ENCODE assay signal across 1 cellular context in genomic region chr14:95903616-95904107, GRCh38.
TF ChIP-seq lines count a peak whose summit lies in the region.

No MANE protein-coding gene starts in this region.

TF ChIP-seq in H1, 55 proteins besides CTCF, POLR2A, EP300 and RAD21:
- TF ChIP-seq CREB1 (IDR thresholded peaks at IDR 0.05), result no peak
- TF ChIP-seq TEAD4 (IDR thresholded peaks at IDR 0.05; ENCODE audit: low read depth, low read length), result no peak
- TF ChIP-seq TAF7 (optimal IDR thresholded peaks at IDR 0.05; ENCODE audit: borderline replicate concordance, low read depth, low read length), result no peak
- TF ChIP-seq RNF2 (IDR thresholded peaks at IDR 0.05; ENCODE audit: borderline replicate concordance, low read depth, low read length, missing control alignments, poor library complexity, severe bottlenecking), result no peak
- no peak for TF ChIP-seq ATF2 (IDR thresholded peaks at IDR 0.05; ENCODE audit: low read length)
- no peak for TF ChIP-seq SP4 (IDR thresholded peaks at IDR 0.05; ENCODE audit: low read length)
- no peak for TF ChIP-seq CHD1 (IDR thresholded peaks at IDR 0.05; ENCODE audit: low read depth, low read length)
- no peak for TF ChIP-seq E2F6 (IDR thresholded peaks at IDR 0.05)
- TF ChIP-seq ASH2L (IDR thresholded peaks at IDR 0.05; ENCODE audit: low read length), result no peak
- no peak for TF ChIP-seq POU5F1 (IDR thresholded peaks at IDR 0.05; ENCODE audit: low read depth, low read length)
- TF ChIP-seq CTBP2 (IDR thresholded peaks at IDR 0.05; ENCODE audit: borderline replicate concordance, insufficient read depth, insufficient read length, low read length), result no peak
- no peak for TF ChIP-seq BCL11A (IDR thresholded peaks at IDR 0.05; ENCODE audit: low read depth in 2 of 2, low read length in 2 of 2)
- no peak for TF ChIP-seq KDM5A (IDR thresholded peaks at IDR 0.05; ENCODE audit: low read length)
- no peak for TF ChIP-seq SP2 (IDR thresholded peaks at IDR 0.05; ENCODE audit: low read length)
- no peak for TF ChIP-seq TAF1 (IDR thresholded peaks at IDR 0.05; ENCODE audit: low read depth, low read length)
TF ChIP-seq in H1: peak in this region for 0.
